In genomic region chr2:38465789-38466127, GRCh38 we compare ENCODE assay signal across 8 cellular contexts.
DNase-seq lines count a peak whose midpoint lies in the region; ATAC-seq, FAIRE-seq and TF ChIP-seq lines count a peak whose summit lies in the region.

No MANE protein-coding gene starts in this region.

- CTCF ChIA-PET in K562 (lab: Yijun Ruan, JAX; ENCODE audit: low intra/inter-chr PET ratio), result no interaction called here

- H2BK120ac ChIP-seq in neuronal stem cell (ENCODE audit: low read depth, low read length), result no peak overlapping the region

- TF ChIP-seq RAD21 in K562 (CRISPR knock-in tag; conservative IDR thresholded peaks at IDR 0.05 in 1 of 2, IDR thresholded peaks at IDR 0.05 in 1 of 2), result peak; percentile 17 to 58

- H4K20me1 ChIP-seq in K562 (replicated peaks; ENCODE audit: control insufficient read depth, insufficient read depth, low read length), result no peaks in the 10 kb centered on the region

- no peak overlapping the region for H4K91ac ChIP-seq in neuronal stem cell (ENCODE audit: low read depth, low read length, poor library complexity)

- H3K4me2 ChIP-seq in K562 (ENCODE audit: insufficient read depth, low read length) (no peak overlapping the region), neuronal stem cell (ENCODE audit: insufficient read depth, low read length, poor library complexity, severe bottlenecking) (no peak overlapping the region)

- H2AK5ac ChIP-seq in neuronal stem cell (ENCODE audit: low read depth, low read length), result no peak overlapping the region

- H3K9me3 ChIP-seq in K562 (replicated peaks; ENCODE audit: control insufficient read depth, insufficient read depth, low read depth, low read length) (no peaks in the 10 kb centered on the region), left lung (no peaks in the 10 kb centered on the region), neuronal stem cell (replicated peaks in 1 of 2; ENCODE audit: control insufficient read depth in 2 of 2, insufficient read depth in 1 of 2, low read depth in 1 of 2, low read length in 2 of 2) (no peaks in the 10 kb centered on the region)

- in situ Hi-C loops in ACHN (cut with HindIII; ENCODE audit: low pct_ligation_motif_present, low pct_unique_long_range_greater_than_20kb, low sequenced_read_pairs) (no loop called here), K562 (cut with MboI) (no loop called here)

- H3K36me3 ChIP-seq in K562 (ENCODE audit: control insufficient read depth, insufficient read depth, low read length) (no peaks in the 10 kb centered on the region), left lung (no peaks in the 10 kb centered on the region), neuronal stem cell (replicated peaks in 1 of 2; ENCODE audit: control insufficient read depth in 2 of 2, insufficient read depth in 2 of 2, low read length in 2 of 2) (no peaks in the 10 kb centered on the region)

- H3K79me2 ChIP-seq in K562 (ENCODE audit: control insufficient read depth, insufficient read depth, low read length), result no peaks in the 10 kb centered on the region

- H2BK12ac ChIP-seq in neuronal stem cell (ENCODE audit: low read length), result no peak overlapping the region

- TF ChIP-seq CTCF in GM10266 (IDR thresholded peaks at IDR 0.05; ENCODE audit: control insufficient read depth, insufficient read depth, low read depth, missing control alignments) (peak; percentile 60), K562 (IDR thresholded peaks at IDR 0.05 in 2 of 3, conservative IDR thresholded peaks at IDR 0.05 in 1 of 3; ENCODE audit: insufficient read depth in 2 of 3, low read depth in 1 of 3, low read length in 3 of 3) (peak; percentile 45 to 64 (median 55)), left lung (IDR thresholded peaks at IDR 0.05) (peak; percentile 17 to 25)

- POLR2A ChIA-PET in K562 (lab: Yijun Ruan, JAX), result interaction anchor here (0.7 kb wide), 2 partner anchors 10 to 19 kb away, joined by 4 to 5 read pairs; no protein-coding TSS in a partner anchor

- FAIRE-seq in K562 (lab: Jason Lieb, UNC), result peak; percentile 81

- H3K4ac ChIP-seq in neuronal stem cell (ENCODE audit: low read length), result no peak overlapping the region

- peak; percentile 81 for ATAC-seq in K562
- peak; percentile 87 for ATAC-seq in left lung
- no peak for ATAC-seq in GM18517 (IDR thresholded peaks at IDR 0.05; ENCODE audit: unreplicated experiment)

- TF ChIP-seq POLR2A in K562 (conservative IDR thresholded peaks at IDR 0.05), result no peak

- no peaks in the 10 kb centered on the region for H3K9me1 ChIP-seq in K562 (ENCODE audit: control insufficient read depth, insufficient read depth, low read length)

- H3K79me1 ChIP-seq in neuronal stem cell (ENCODE audit: low read depth, low read length), result no peaks in the 10 kb centered on the region

- H3K23ac ChIP-seq in neuronal stem cell (ENCODE audit: low read depth, low read length, poor library complexity), result no peak overlapping the region

- H3K27me3 ChIP-seq in K562 (ENCODE audit: control insufficient read depth in 2 of 2, insufficient read depth in 2 of 2, low read length in 2 of 2) (no peaks in the 10 kb centered on the region), left lung (no peaks in the 10 kb centered on the region), neuronal stem cell (ENCODE audit: control insufficient read depth in 3 of 3, insufficient read depth in 3 of 3, low read depth in 1 of 3, low read length in 3 of 3) (peaks cover 0 to 18% (median 0%) of the 10 kb centered on the region in 3 experiments)

- no peak overlapping the region for H4K8ac ChIP-seq in neuronal stem cell (ENCODE audit: low read depth, low read length)

- H3K14ac ChIP-seq in neuronal stem cell (ENCODE audit: low read length), result no peak overlapping the region

- no peak overlapping the region for H3K27ac ChIP-seq in K562 (ENCODE audit: extremely low read depth, low read depth, low read length)
- no peak overlapping the region for H3K27ac ChIP-seq in left lung
- no peak overlapping the region for H3K27ac ChIP-seq in neuronal stem cell (replicated peaks; ENCODE audit: low read length)

- H2AFZ ChIP-seq in K562 (ENCODE audit: low read depth, low read length) (peak overlapping the region; percentile 48; the same call in 1 of the 2 replicates), neuronal stem cell (ENCODE audit: low read length) (no peak overlapping the region)

- H3K9ac ChIP-seq in K562 (ENCODE audit: insufficient read depth in 1 of 2, low read depth in 2 of 2, low read length in 2 of 2) (no peak overlapping the region), neuronal stem cell (ENCODE audit: low read depth, low read length, poor library complexity) (no peak overlapping the region)

- no peak overlapping the region for H3K18ac ChIP-seq in neuronal stem cell (ENCODE audit: low read length)

- no TSS peak for BruUV-seq in K562 (replicated peaks; lab: Mats Ljungman, UMichigan)

- no peak overlapping the region for H3K4me3 ChIP-seq in K562
- H3K4me3 ChIP-seq in left lung, result no peak overlapping the region
- no peak overlapping the region for H3K4me3 ChIP-seq in neuronal stem cell (ENCODE audit: low read length in 2 of 2)

- no peak overlapping the region for H2BK15ac ChIP-seq in neuronal stem cell (ENCODE audit: low read length)

- H3K4me1 ChIP-seq in K562 (replicated peaks in 1 of 2; ENCODE audit: control insufficient read depth in 2 of 2, insufficient read depth in 2 of 2, low read length in 2 of 2) (peaks cover 4 to 8% of the 10 kb centered on the region in 2 experiments; a peak in 4 of 5 replicates), left lung (no peaks in the 10 kb centered on the region), neuronal stem cell (ENCODE audit: control insufficient read depth in 2 of 2, insufficient read depth in 1 of 2, low read depth in 1 of 2, low read length in 2 of 2) (no peaks in the 10 kb centered on the region)

- 20% methylated on average over 4 of the region's 4 CpGs for WGBS in K562 (ENCODE audit: insufficient coverage, low coverage, missing lambda C conversion rate)
- WGBS in neuronal stem cell (ENCODE audit: extremely low coverage in 2 of 2, insufficient read length in 2 of 2, insufficient replicate concordance in 1 of 2), 2 donors, result no CpG with 5 or more reads among the region's 4 CpGs

- TF ChIP-seq EP300 in K562 (IDR thresholded peaks at IDR 0.05; ENCODE audit: low read length), result no peak

- DNase-seq in ACHN (peak; percentile 57), GM10266 (ENCODE audit: extremely low spot score) (peak; percentile 50), M059J (ENCODE audit: low read depth) (peak; percentile 40), K562 (ENCODE audit: extremely low read depth in 1 of 4, low spot score in 3 of 4) (peak; percentile 25 to 53 (median 38)), left lung (no peak), DMS153 treated with DMSO at 0.1 percent for 48 hours (lab: John Stamatoyannopoulos, UW; ENCODE audit: unreplicated experiment) (no peak), neuronal stem cell (ENCODE audit: low spot score) (no peak)

- H2BK5ac ChIP-seq in neuronal stem cell (ENCODE audit: low read length), result no peak overlapping the region

- intact Hi-C loops in K562 (cut with micrococcal nuclease), result loop anchor here (5.0 kb wide), 1 partner anchor 148 kb away; no protein-coding TSS in a partner anchor
- intact Hi-C loops in left lung (cut with DNase I), result no loop called here

TF ChIP-seq in K562, 482 proteins besides CTCF, POLR2A, EP300 and RAD21 (continues in another document):
- TF ChIP-seq HDAC3 (IDR thresholded peaks at IDR 0.05; ENCODE audit: borderline replicate concordance, partially characterized antibody) (no peak), HMBOX1 (IDR thresholded peaks at IDR 0.05) (peak; percentile 20; the same call in 1 of the 2 replicates), THRAP3 (IDR thresholded peaks at IDR 0.05; ENCODE audit: borderline replicate concordance) (no peak), MECOM (CRISPR knock-in tag; IDR thresholded peaks at IDR 0.05) (no peak), HINFP (tag; conservative IDR thresholded peaks at IDR 0.05; ENCODE audit: low read depth) (no peak), BCOR (IDR thresholded peaks at IDR 0.05) (no peak), MAFG (tag; conservative IDR thresholded peaks at IDR 0.05) (no peak)
- TF ChIP-seq, protein P1, sequence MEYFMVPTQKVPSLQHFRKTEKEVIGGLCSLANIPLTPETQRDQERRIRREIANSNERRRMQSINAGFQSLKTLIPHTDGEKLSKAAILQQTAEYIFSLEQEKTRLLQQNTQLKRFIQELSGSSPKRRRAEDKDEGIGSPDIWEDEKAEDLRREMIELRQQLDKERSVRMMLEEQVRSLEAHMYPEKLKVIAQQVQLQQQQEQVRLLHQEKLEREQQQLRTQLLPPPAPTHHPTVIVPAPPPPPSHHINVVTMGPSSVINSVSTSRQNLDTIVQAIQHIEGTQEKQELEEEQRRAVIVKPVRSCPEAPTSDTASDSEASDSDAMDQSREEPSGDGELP (CRISPR knock-in tag; IDR thresholded peaks at IDR 0.05; ENCODE audit: borderline replicate concordance), result peak; percentile 81

Comparison
In these comparisons a context has a peak if more than half of its experiments do, and no peak if none do; other contexts are left out.
1. DNase-seq: peak in ACHN (single experiment), GM10266 (single experiment), M059J (single experiment) and K562 (4 of 4); none in left lung (0 of 2), DMS153 treated with DMSO at 0.1 percent for 48 hours (single experiment) and neuronal stem cell (single experiment).
2. Peak in every context shown above with its lines, with median percentiles within 50 percentile points of each other: CTCF ChIP-seq.